ENCODE assay signal across 5 cellular contexts in genomic region chr19:49049834-49050233, GRCh38. TPM values are rescaled to one million over a fixed set of nuclear protein-coding genes. Genes with fewer than 3 reads are reported as not detected.
"Had no signal": no experiment of that assay in that cellular context is flagged by ENCODE, and none has a peak within 500 bp of the region (broad histone marks: within the 10 kb centered on the region; RNA-seq: fewer than 3 reads in every experiment).

No MANE protein-coding gene starts in this region.

RNA-seq across cellular contexts. Expression of gene CGB8, which starts 0.9 kb away (rescaled TPM):
- total RNA-seq: K562, OCI-LY7, Right ventricle myocardium inferior, SJCRH30 had no signal
- polyA plus RNA-seq: IgD-negative memory B cell, K562 had no signal

RNA-seq across cellular contexts. Expression of gene CGB5, which starts 6.2 kb away (rescaled TPM):
- total RNA-seq: K562, OCI-LY7, Right ventricle myocardium inferior, SJCRH30 had no signal
- polyA plus RNA-seq: IgD-negative memory B cell, K562 had no signal

RNA-seq across cellular contexts. Expression of gene CGB7, which starts 7.7 kb away (rescaled TPM):
- total RNA-seq: K562, OCI-LY7, Right ventricle myocardium inferior, SJCRH30 had no signal
- polyA plus RNA-seq: IgD-negative memory B cell, K562 had no signal

RNA-seq across cellular contexts. Expression of gene CGB1, which starts 13.1 kb away (rescaled TPM):
- total RNA-seq: K562, OCI-LY7, Right ventricle myocardium inferior, SJCRH30 had no signal
- polyA plus RNA-seq: IgD-negative memory B cell, K562 had no signal

RNA-seq across cellular contexts. Expression of gene NTF4, which starts 14.8 kb away (rescaled TPM):
- total RNA-seq: K562, OCI-LY7, Right ventricle myocardium inferior, SJCRH30 had no signal
- polyA plus RNA-seq: IgD-negative memory B cell, K562 had no signal
